In the genomic region with DNA sequence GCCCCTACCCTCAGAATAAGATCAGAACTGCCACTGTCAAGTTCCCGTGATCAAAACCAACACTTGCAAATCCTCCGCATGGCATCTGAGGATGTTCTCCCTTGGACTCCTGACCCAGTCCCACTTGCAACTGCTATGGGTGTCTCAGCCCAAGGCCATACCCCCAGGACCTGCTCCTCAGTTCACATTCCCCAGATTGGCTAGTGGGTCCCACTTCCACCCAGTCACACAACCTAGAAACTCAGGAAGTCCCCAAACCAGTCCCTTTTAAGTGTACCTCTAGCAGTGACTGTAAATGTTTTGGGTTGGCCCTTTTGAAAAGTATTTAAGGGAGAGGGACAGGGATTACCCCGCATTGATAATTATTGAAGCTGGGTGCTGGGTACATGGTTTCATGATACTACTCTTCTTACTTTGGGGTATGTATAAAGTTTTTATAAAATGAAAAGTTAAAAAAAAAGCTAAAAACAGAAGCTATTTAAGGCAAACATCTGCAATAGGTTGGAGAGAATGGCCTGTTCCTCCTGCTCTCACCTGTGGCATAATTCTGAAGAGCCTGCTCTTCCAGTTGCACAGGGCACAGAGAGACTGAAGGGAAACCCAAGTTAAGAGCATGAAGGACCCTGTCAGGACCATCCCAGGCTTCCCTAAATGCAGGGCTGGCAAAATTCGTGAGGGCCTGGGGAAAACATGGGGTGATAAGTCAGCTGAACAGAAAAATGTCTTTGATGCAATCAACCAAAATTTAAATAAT, we compare ENCODE assay signal across 1 cellular context.
TF ChIP-seq lines count a peak whose summit lies in the region.

No MANE protein-coding gene starts in this region.

TF ChIP-seq in H1, 55 proteins besides CTCF, POLR2A, EP300 and RAD21:
- TF ChIP-seq, protein P1, sequence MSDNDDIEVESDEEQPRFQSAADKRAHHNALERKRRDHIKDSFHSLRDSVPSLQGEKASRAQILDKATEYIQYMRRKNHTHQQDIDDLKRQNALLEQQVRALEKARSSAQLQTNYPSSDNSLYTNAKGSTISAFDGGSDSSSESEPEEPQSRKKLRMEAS (IDR thresholded peaks at IDR 0.05): no peak
